ENCODE assay signal across 18 cellular contexts in genomic region chr4:8532245-8532781, GRCh38. TPM values are rescaled to one million over a fixed set of nuclear protein-coding genes. Genes with fewer than 3 reads are reported as not detected.
DNase-seq lines count a peak whose midpoint lies in the region; ATAC-seq, FAIRE-seq and TF ChIP-seq lines count a peak whose summit lies in the region.
"Had no signal": no experiment of that assay in that cellular context is flagged by ENCODE, and none has a peak within 500 bp of the region (broad histone marks: within the 10 kb centered on the region; RNA-seq: fewer than 3 reads in every experiment).

No MANE protein-coding gene starts in this region.

- H2BK20ac ChIP-seq in H1 (ENCODE audit: low read length) = no peak overlapping the region

- H2AK5ac ChIP-seq in H1 (ENCODE audit: low read depth, low read length) = no peak overlapping the region

- no peaks in the 10 kb centered on the region for H3K79me1 ChIP-seq in H1 (ENCODE audit: low read depth, low read length)

- TF ChIP-seq POLR2A in H1 (IDR thresholded peaks at IDR 0.05; ENCODE audit: control extremely low read depth in 1 of 2, low read depth in 2 of 2, low read length in 2 of 2) = no peak

- H3K36me3 Mint-ChIP-seq in Caco-2 (ENCODE audit: insufficient read depth, unreplicated experiment) = peaks cover 19% of the 10 kb centered on the region
- peaks cover 4 to 15% of the 10 kb centered on the region in 2 donors for H3K36me3 Mint-ChIP-seq in activated T-cell treated with anti-CD3 and anti-CD28 coated beads, Interleukin-2, amount 50 U/mL, for 72 hours (ENCODE audit: insufficient read depth in 2 of 2)

- no peak overlapping the region for H2BK15ac ChIP-seq in H1 (ENCODE audit: low read length)

- H3K27ac Mint-ChIP-seq in Caco-2 (ENCODE audit: unreplicated experiment) = peak overlapping the region; percentile 78
- H3K27ac Mint-ChIP-seq in activated T-cell treated with anti-CD3 and anti-CD28 coated beads, Interleukin-2, amount 50 U/mL, for 72 hours = no peak overlapping the region

- H2BK120ac ChIP-seq in H1 (replicated peaks; ENCODE audit: low read depth, low read length) = no peak overlapping the region

- no peak overlapping the region for H3K56ac ChIP-seq in H1 (replicated peaks; ENCODE audit: insufficient read length, low read depth, low read length)

- H3K27ac ChIP-seq in HUES48 (ENCODE audit: low read depth, low read length) (peak overlapping the region; percentile 46), H1 (ENCODE audit: low read depth, low read length) (no peak overlapping the region), parathyroid adenoma (peak overlapping the region; percentile 44)
- H3K27ac ChIP-seq: A549, C4-2B, Peyer's patch, SJSA1 had no signal

- no peaks in the 10 kb centered on the region for H3K23me2 ChIP-seq in H1 (ENCODE audit: low read depth, low read length)

- POLR2A ChIA-PET in Caco-2 (lab: Charles Lee) = no interaction called here
- POLR2A ChIA-PET in H1 (lab: Charles Lee; ENCODE audit: partially characterized antibody) = interaction anchor here (0.7 to 1.8 kb wide), 2 partner anchors 26 to 35 kb away, joined by 3 to 6 read pairs; no protein-coding TSS in a partner anchor
- POLR2A ChIA-PET in GM10248 (lab: Yijun Ruan, JAX) = no interaction called here

- CTCF ChIA-PET in Caco-2 (lab: Charles Lee) (no interaction called here), H1 (lab: Charles Lee; ENCODE audit: partially characterized antibody) (interaction anchor here (1.1 to 4.7 kb wide), 4 partner anchors 9 to 55 kb away, joined by 3 to 23 read pairs (median 4); no protein-coding TSS in a partner anchor), GM10248 (lab: Yijun Ruan, JAX) (interaction anchor here (0.9 kb wide), 1 partner anchor 64 kb away, joined by 4 read pairs; no protein-coding TSS in a partner anchor)

- H3K14ac ChIP-seq in H1 (ENCODE audit: insufficient read length) = no peak overlapping the region

- intact Hi-C loops in Caco-2 (cut with micrococcal nuclease; ENCODE audit: unreplicated experiment) = loop anchor here (5.0 kb wide), 2 partner anchors 40 to 70 kb away; no protein-coding TSS in a partner anchor

- peak overlapping the region; percentile 33 for H3K4me3 Mint-ChIP-seq in Caco-2 (ENCODE audit: unreplicated experiment)
- no peak overlapping the region for H3K4me3 Mint-ChIP-seq in activated T-cell treated with anti-CD3 and anti-CD28 coated beads, Interleukin-2, amount 50 U/mL, for 72 hours

- TF ChIP-seq EP300 in H1 (IDR thresholded peaks at IDR 0.05; ENCODE audit: borderline replicate concordance in 1 of 2, low read depth in 2 of 2, low read length in 2 of 2) = no peak

- H3K4ac ChIP-seq in H1 (replicated peaks; ENCODE audit: insufficient read length, low read depth, low read length) = peak overlapping the region; percentile 8

- H3K23ac ChIP-seq in H1 (ENCODE audit: insufficient read length) = no peak overlapping the region

- H3K18ac ChIP-seq in H1 (ENCODE audit: extremely low read depth, low read length) = 0 out of 2 replicates have a peak overlapping the region, but pooled peaks have one; percentile 73

- no peak for FAIRE-seq in H1 (lab: Jason Lieb, UNC)
- FAIRE-seq: A549, HepG2 had no signal

- H3K4me1 ChIP-seq in Caco-2 (peaks cover 39% of the 10 kb centered on the region), HUES48 (ENCODE audit: control insufficient read depth, insufficient read depth, low read length) (peaks cover 15% of the 10 kb centered on the region), H1 (replicated peaks in 1 of 4; ENCODE audit: control insufficient read depth in 3 of 4, insufficient read depth in 4 of 4, low read length in 3 of 4) (peaks cover 4 to 20% (median 16%) of the 10 kb centered on the region in 4 experiments), parathyroid adenoma (peaks cover 16% of the 10 kb centered on the region)

- TF ChIP-seq RAD21 in H1 (IDR thresholded peaks at IDR 0.05 in 1 of 2, conservative IDR thresholded peaks at IDR 0.05 in 1 of 2; ENCODE audit: low read depth in 2 of 2, low read length in 2 of 2) = 0 out of 4 replicates have a peak, but pooled peaks of 1 of the 2 experiments have one; percentile 4

- BruUV-seq in Caco-2 (replicated peaks; lab: Mats Ljungman, UMichigan) = no TSS peak

- H2AFZ ChIP-seq in H1 (ENCODE audit: low read length) (no peak overlapping the region), parathyroid adenoma (peak overlapping the region; percentile 3)

- no peaks in the 10 kb centered on the region for H3K27me3 Mint-ChIP-seq in Caco-2 (ENCODE audit: insufficient read depth, unreplicated experiment)
- H3K27me3 Mint-ChIP-seq in activated T-cell treated with anti-CD3 and anti-CD28 coated beads, Interleukin-2, amount 50 U/mL, for 72 hours (ENCODE audit: low read depth) = peaks cover 6% of the 10 kb centered on the region

- H2BK12ac ChIP-seq in H1 (ENCODE audit: low read depth, low read length) = no peak overlapping the region

- peaks cover 14% of the 10 kb centered on the region for H3K9me3 Mint-ChIP-seq in Caco-2 (ENCODE audit: unreplicated experiment)
- peaks cover 11 to 12% of the 10 kb centered on the region in 2 donors for H3K9me3 Mint-ChIP-seq in activated T-cell treated with anti-CD3 and anti-CD28 coated beads, Interleukin-2, amount 50 U/mL, for 72 hours

- peaks cover 17% of the 10 kb centered on the region for H3K9me3 ChIP-seq in Caco-2
- no peaks in the 10 kb centered on the region for H3K9me3 ChIP-seq in HUES48 (ENCODE audit: control insufficient read depth, insufficient read depth, low read length)
- peaks cover 5 to 22% of the 10 kb centered on the region in 2 experiments for H3K9me3 ChIP-seq in H1 (ENCODE audit: insufficient read depth in 2 of 2, low read depth in 1 of 2, low read length in 1 of 2)
- no peaks in the 10 kb centered on the region for H3K9me3 ChIP-seq in parathyroid adenoma (ENCODE audit: control insufficient read depth, low read length)
- H3K9me3 ChIP-seq: A549 had no signal

- 86% methylated on average over 5 of the region's 5 CpGs; no CpG with 5 or more reads in 1 of the 2 experiments for WGBS in H1 (ENCODE audit: extremely low coverage in 1 of 2, insufficient coverage in 1 of 2, insufficient read length in 1 of 2, insufficient replicate concordance in 2 of 2, low coverage in 1 of 2, low lambda C conversion rate in 2 of 2, missing lambda C conversion rate in 1 of 2), 2 experiments

- ATAC-seq in activated T-cell treated with anti-CD3 and anti-CD28 coated beads, Interleukin-2, amount 50 U/mL, for 72 hours (replicated peaks in 1 of 2) = no peak
- ATAC-seq: A549, HepG2 had no signal

- DNase-seq in Caco-2 = peak; percentile 59 to 67
- DNase-seq in H1 (ENCODE audit: low read depth in 1 of 2, low spot score in 2 of 2) = no peak
- DNase-seq in activated T-cell treated with anti-CD3 and anti-CD28 coated beads, Interleukin-2, amount 50 U/mL, for 72 hours = no peak
- no peak for DNase-seq in GM10248 (ENCODE audit: extremely low spot score)
- no peak for DNase-seq in DMS153 treated with DMSO at 0.1 percent for 48 hours (lab: John Stamatoyannopoulos, UW; ENCODE audit: unreplicated experiment)
- DNase-seq: H7, NCI-H1105 treated with DMSO at 0.1 percent for 48 hours, NCI-H187 treated with DMSO at 0.1 percent for 48 hours, NCI-H2171 treated with DMSO at 0.1 percent for 48 hours, NCI-H82 had no signal

- H3K36me3 ChIP-seq in Caco-2 (ENCODE audit: control insufficient read depth, insufficient read depth, low read length) (no peaks in the 10 kb centered on the region; the same call in 1 of the 2 replicates), HUES48 (ENCODE audit: control insufficient read depth, insufficient read depth, low read length) (no peaks in the 10 kb centered on the region), H1 (ENCODE audit: control insufficient read depth in 2 of 4, insufficient read depth in 4 of 4, low read length in 3 of 4) (no peaks in the 10 kb centered on the region), parathyroid adenoma (ENCODE audit: control insufficient read depth, insufficient read depth, low read length) (no peaks in the 10 kb centered on the region)
- H3K36me3 ChIP-seq: Peyer's patch, SJSA1 had no signal

- H4K5ac ChIP-seq in H1 (ENCODE audit: insufficient read length, low read depth, low read length) = peak overlapping the region; percentile 4

- H2BK5ac ChIP-seq in H1 (ENCODE audit: low read depth, low read length) = no peak overlapping the region

- TF ChIP-seq CTCF in Caco-2 (IDR thresholded peaks at IDR 0.05; ENCODE audit: insufficient read depth in 1 of 2, low read depth in 1 of 2, low read length in 1 of 2, severe bottlenecking in 1 of 2, unreplicated experiment in 1 of 2) (no peak), H1 (IDR thresholded peaks at IDR 0.05; ENCODE audit: control extremely low read depth in 1 of 3, insufficient read depth in 1 of 3, low read depth in 1 of 3, low read length in 3 of 3) (no peak), parathyroid adenoma (IDR thresholded peaks at IDR 0.05) (no peak), GM10248 (IDR thresholded peaks at IDR 0.05; ENCODE audit: control extremely low read depth, extremely low read depth, low read depth, missing control alignments) (no peak)

- H3K4me2 ChIP-seq in H1 (ENCODE audit: insufficient read depth in 1 of 2, low read depth in 2 of 2, low read length in 2 of 2) (0 out of 4 replicates have a peak overlapping the region, but pooled peaks of 1 of the 2 experiments have one; percentile 24), parathyroid adenoma (ENCODE audit: low read length) (no peak overlapping the region)
- H3K4me2 ChIP-seq: A549 had no signal

- H3K4me3 ChIP-seq in Caco-2 (ENCODE audit: low read depth, low read length) (no peak overlapping the region), HUES48 (ENCODE audit: low read depth, low read length) (no peak overlapping the region), H1 (ENCODE audit: extremely low read depth in 1 of 4, insufficient read depth in 2 of 4, low read depth in 3 of 4, low read length in 4 of 4) (peak overlapping the region in 1 of 4 experiments; percentile 28; a peak in 1 of 8 replicates), parathyroid adenoma (ENCODE audit: low read depth, low read length) (no peak overlapping the region)
- H3K4me3 ChIP-seq: A549, Peyer's patch, SJSA1 had no signal

- H4K8ac ChIP-seq in H1 (ENCODE audit: extremely low read depth, insufficient read depth, low read length) = peak overlapping the region; percentile 9; the same call in 1 of the 2 replicates

- no peaks in the 10 kb centered on the region for H4K20me1 ChIP-seq in H1 (replicated peaks in 1 of 2; ENCODE audit: control insufficient read depth in 1 of 2, insufficient read depth in 2 of 2, low read length in 2 of 2)

- H3K27me3 ChIP-seq in Caco-2 (replicated peaks; ENCODE audit: control insufficient read depth, insufficient read depth, low read length) = no peaks in the 10 kb centered on the region
- no peaks in the 10 kb centered on the region for H3K27me3 ChIP-seq in HUES48 (ENCODE audit: control insufficient read depth, insufficient read depth, low read length)
- H3K27me3 ChIP-seq in H1 (replicated peaks in 1 of 4; ENCODE audit: control insufficient read depth in 3 of 4, extremely low read depth in 1 of 4, insufficient read depth in 3 of 4, low read length in 3 of 4) = no peaks in the 10 kb centered on the region; a peak in 1 of 7 replicates
- H3K27me3 ChIP-seq in parathyroid adenoma (ENCODE audit: control insufficient read depth, insufficient read depth, low read length) = no peaks in the 10 kb centered on the region
- H3K27me3 ChIP-seq: Peyer's patch, SJSA1 had no signal

- no peak overlapping the region for H3K9ac ChIP-seq in HUES48 (ENCODE audit: low read depth, low read length)
- no peak overlapping the region for H3K9ac ChIP-seq in H1 (replicated peaks in 1 of 4; ENCODE audit: extremely low read depth in 1 of 4, low read depth in 3 of 4, low read length in 3 of 4)
- no peak overlapping the region for H3K9ac ChIP-seq in parathyroid adenoma

- H3K79me2 ChIP-seq in H1 (ENCODE audit: control insufficient read depth in 1 of 2, insufficient read depth in 2 of 2, low read length in 2 of 2) (no peaks in the 10 kb centered on the region), parathyroid adenoma (no peaks in the 10 kb centered on the region)

- H3K4me1 Mint-ChIP-seq in Caco-2 (ENCODE audit: low read depth, unreplicated experiment) = peaks cover 36% of the 10 kb centered on the region
- no peaks in the 10 kb centered on the region for H3K4me1 Mint-ChIP-seq in activated T-cell treated with anti-CD3 and anti-CD28 coated beads, Interleukin-2, amount 50 U/mL, for 72 hours (ENCODE audit: low read depth)

- peak overlapping the region; percentile 61 for H4K91ac ChIP-seq in H1 (replicated peaks; ENCODE audit: insufficient read length, low read length)

RNA-seq across cellular contexts. Expression of gene GPR78, which starts 47.9 kb away (rescaled TPM):
- 0.68 and 0.79 TPM in 2 replicates for total RNA-seq in Caco-2 (2022)
- 3.0 and 3.3 TPM in 2 replicates for total RNA-seq in H1 (2021; fragmentation: NEBNext Ultra II Directional; extraction: Animal tissue kit (Norgen Biotek cat#: 25700))
- polyA plus RNA-seq in H1 (2011; rRNA removed) = 1.0 and 2.2 TPM in 2 replicates
- polyA plus RNA-seq in H1 (2011; cell fraction: cytosol; rRNA removed) = 1.6 TPM
- polyA plus RNA-seq in H1 (2011; cell fraction: nucleus; rRNA removed) = 10.5 TPM
- 1.7 to 2.0 TPM (median 1.9 TPM) in 4 replicates for polyA plus RNA-seq in H1 (2012, experiment 1 of 2)
- polyA plus RNA-seq in H1 (2012, experiment 2 of 2) = 0.84 TPM
- 0.75 TPM for polyA plus RNA-seq in H1 (2013, experiment 1 of 2)
- 0.68 TPM for polyA plus RNA-seq in H1 (2013, experiment 2 of 2)
- 1.8 and 3.0 TPM in 2 replicates for polyA minus RNA-seq in H1 (2011; rRNA and poly(A)+ RNA removed)
- 0.59 TPM for polyA minus RNA-seq in H1 (2011; cell fraction: cytosol; rRNA and poly(A)+ RNA removed)
- 8.6 TPM for polyA minus RNA-seq in H1 (2011; cell fraction: nucleus; rRNA and poly(A)+ RNA removed)
- total RNA-seq in activated T-cell treated with anti-CD3 and anti-CD28 coated beads, Interleukin-2, amount 50 U/mL, for 72 hours = not detected
- total RNA-seq: NCI-H460, Peyer's patch had no signal

Comparison
In these comparisons a context has a peak if more than half of its experiments do, and no peak if none do; other contexts are left out.
1. DNase-seq: peak in Caco-2 (2 of 2); none in H1 (0 of 2), activated T-cell treated with anti-CD3 and anti-CD28 coated beads, Interleukin-2, amount 50 U/mL, for 72 hours (0 of 2), GM10248 (single experiment) and DMS153 treated with DMSO at 0.1 percent for 48 hours (single experiment).